In genomic region chr10:125785831-125786230, GRCh38 we compare ENCODE assay signal across 1 cellular context.
TF ChIP-seq lines count a peak whose summit lies in the region.

No MANE protein-coding gene starts in this region.

TF ChIP-seq in IMR-90, 13 proteins besides CTCF, POLR2A, EP300 and RAD21:
- TF ChIP-seq RCOR1 (IDR thresholded peaks at IDR 0.05; ENCODE audit: insufficient replicate concordance, low read length), result no peak
- TF ChIP-seq CHD1 (IDR thresholded peaks at IDR 0.05; ENCODE audit: low read depth, low read length), result no peak
- TF ChIP-seq MAZ (IDR thresholded peaks at IDR 0.05; ENCODE audit: borderline replicate concordance, low read depth, low read length), result no peak
- TF ChIP-seq CEBPB (IDR thresholded peaks at IDR 0.05; ENCODE audit: low read depth, low read length), result no peak
- no peak for TF ChIP-seq MAFK (IDR thresholded peaks at IDR 0.05; ENCODE audit: low read depth, low read length)
- no peak for TF ChIP-seq ELK1 (IDR thresholded peaks at IDR 0.05; ENCODE audit: borderline replicate concordance, low read depth, low read length)
- no peak for TF ChIP-seq SMC3 (IDR thresholded peaks at IDR 0.05; ENCODE audit: low read depth, low read length)
- TF ChIP-seq RFX5 (IDR thresholded peaks at IDR 0.05; ENCODE audit: low read depth, low read length), result no peak
- no peak for TF ChIP-seq NFE2L2 (IDR thresholded peaks at IDR 0.05; ENCODE audit: low read depth, low read length)
- TF ChIP-seq USF2 (IDR thresholded peaks at IDR 0.05; ENCODE audit: low read depth, low read length), result no peak
- TF ChIP-seq BHLHE40 (IDR thresholded peaks at IDR 0.05; ENCODE audit: low read depth, low read length), result no peak
- TF ChIP-seq MXI1 (IDR thresholded peaks at IDR 0.05; ENCODE audit: borderline replicate concordance, low read depth, low read length), result no peak
- no peak for TF ChIP-seq FOS (IDR thresholded peaks at IDR 0.05; ENCODE audit: low read depth, low read length)
